In the genomic region with DNA sequence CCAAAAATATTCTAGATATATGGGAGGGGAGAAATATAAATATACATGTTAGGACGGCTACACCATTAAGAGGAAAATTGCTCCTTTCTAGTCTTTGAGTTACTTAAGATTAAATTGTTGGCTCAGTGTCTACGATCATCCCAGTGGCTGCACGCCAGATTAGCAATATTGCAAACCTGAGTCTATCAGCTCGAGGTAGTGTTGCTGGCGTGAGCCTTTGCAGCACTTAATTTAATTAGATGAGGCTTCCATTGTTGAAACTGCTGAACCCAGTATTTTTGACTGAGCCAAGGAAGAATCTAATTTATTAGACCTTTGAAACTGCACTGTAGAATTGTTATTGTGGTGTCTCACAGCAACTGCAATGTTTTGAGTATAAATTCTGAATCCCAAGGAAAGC, we compare ENCODE assay signal across 17 cellular contexts.
"Had no signal": no experiment of that assay in that cellular context is flagged by ENCODE, and none has a peak within 500 bp of the region (broad histone marks: within the 10 kb centered on the region; RNA-seq: fewer than 3 reads in every experiment).

No MANE protein-coding gene starts in this region.

- DNase-seq: activated CD4-positive, alpha-beta T cell treated with anti-CD3 and anti-CD28 coated beads, Interleukin-2, amount 10 ng/mL, durations not matched to agents 7 days and 5 days; activated CD8-positive, alpha-beta T cell treated with anti-CD3 and anti-CD28 coated beads, Interleukin-2, amount 10 ng/mL, durations not matched to agents 7 days and 5 days; activated naive CD4-positive, alpha-beta T cell treated with Interleukin-2 at 50 U/mL for 16 hours; activated naive CD8-positive, alpha-beta T cell treated with anti-CD3 and anti-CD28 coated beads, Interleukin-2, amount 10 ng/mL, durations not matched to agents 7 days and 5 days; activated T-cell treated with anti-CD3 and anti-CD28 coated beads, Interleukin-2, amount 50 U/mL, for 24 hours; amygdala; dermis blood vessel endothelial cell; effector memory CD4-positive, alpha-beta T cell; heart right ventricle; kidney glomerular epithelial cell; naive B cell; stimulated activated naive CD4-positive, alpha-beta T cell treated with Interleukin-2 at 50 U/mL for 16 hours; thyroid gland had no signal

- H3K4me1 ChIP-seq: esophagus muscularis mucosa, heart right ventricle, neural progenitor cell, thyroid gland had no signal

- H3K9me3 ChIP-seq: esophagus muscularis mucosa, heart right ventricle, thyroid gland had no signal

- H3K36me3 ChIP-seq: cardiac muscle cell, esophagus muscularis mucosa, heart right ventricle, neural progenitor cell, thyroid gland had no signal

- H3K9ac ChIP-seq: neural progenitor cell had no signal

- H3K4me3 ChIP-seq: cardiac muscle cell, esophagus muscularis mucosa, heart right ventricle, neural progenitor cell, thyroid gland had no signal

- H3K27ac ChIP-seq: cardiac muscle cell, esophagus muscularis mucosa, heart right ventricle, neural progenitor cell, thyroid gland had no signal

- H3K4me2 ChIP-seq: neural progenitor cell had no signal

- H2AFZ ChIP-seq: neural progenitor cell had no signal

- H3K27me3 ChIP-seq: cardiac muscle cell, esophagus muscularis mucosa, heart right ventricle, neural progenitor cell, thyroid gland had no signal

- ATAC-seq: activated CD4-positive, CD25-positive, alpha-beta regulatory T cell treated with anti-CD3 and anti-CD28 coated beads, Interleukin-2, amount 50 U/mL, for 24 hours; activated CD8-positive, alpha-beta T cell treated with anti-CD3 and anti-CD28 coated beads, Interleukin-2, amount 10 ng/mL, durations not matched to agents 7 days and 5 days; heart right ventricle had no signal
